In genomic region chr6:157760137-157760536, GRCh38 we compare ENCODE assay signal across 11 cellular contexts.
A peak's percentile ranks its signal among the peaks of the same experiment; 100 is the strongest.
DNase-seq lines count a peak whose midpoint lies in the region; ATAC-seq and TF ChIP-seq lines count a peak whose summit lies in the region.
"Had no signal": no experiment of that assay in that cellular context is flagged by ENCODE, and none has a peak within 500 bp of the region (broad histone marks: within the 10 kb centered on the region; RNA-seq: fewer than 3 reads in every experiment).

No MANE protein-coding gene starts in this region.

- CTCF ChIA-PET in activated CD4-positive, alpha-beta memory T cell treated with anti-CD3 and anti-CD28 coated beads, Interleukin-2, amount 10 ng/mL, durations not matched to agents 7 days and 5 days (lab: Charles Lee) = interaction anchor here (1.4 to 11.7 kb wide), 4 partner anchors 114 to 371 kb away, joined by 3 to 158 read pairs (median 4); no protein-coding TSS in a partner anchor

- POLR2A ChIA-PET in activated CD4-positive, alpha-beta memory T cell treated with anti-CD3 and anti-CD28 coated beads, Interleukin-2, amount 10 ng/mL, durations not matched to agents 7 days and 5 days (lab: Charles Lee) = interaction anchor here (1.3 to 3.8 kb wide), 5 partner anchors 73 to 224 kb away, joined by 5 to 14 read pairs (median 6); no protein-coding TSS in a partner anchor

- peak overlapping the region; percentile 71 for H3K27ac Mint-ChIP-seq in activated CD4-positive, alpha-beta memory T cell treated with anti-CD3 and anti-CD28 coated beads, Interleukin-2, amount 10 ng/mL, durations not matched to agents 7 days and 5 days
- H3K27ac Mint-ChIP-seq: mesothelial cell of epicardium had no signal

- peak overlapping the region; percentile 62 for H3K27ac ChIP-seq in epithelial cell of prostate
- peak overlapping the region; percentile 72 for H3K27ac ChIP-seq in subcutaneous abdominal adipose tissue (ENCODE audit: low read depth, low read length)

- no peaks in the 10 kb centered on the region for H3K9me3 ChIP-seq in subcutaneous abdominal adipose tissue (ENCODE audit: control insufficient read depth in 5 of 5, low read length in 5 of 5)
- H3K9me3 ChIP-seq: tibial nerve had no signal

- TF ChIP-seq POLR2A in lower leg skin (IDR thresholded peaks at IDR 0.05) = no peak

- no peaks in the 10 kb centered on the region for H3K36me3 ChIP-seq in subcutaneous abdominal adipose tissue (ENCODE audit: control insufficient read depth in 5 of 5, insufficient read depth in 5 of 5, low read length in 5 of 5)
- H3K36me3 ChIP-seq: tibial nerve had no signal

- peaks cover 91% of the 10 kb centered on the region for H3K4me1 Mint-ChIP-seq in activated T-cell treated with anti-CD3 and anti-CD28 coated beads, Interleukin-2, amount 50 U/mL, for 4 hours (ENCODE audit: low read depth)
- H3K4me1 Mint-ChIP-seq in activated CD4-positive, alpha-beta memory T cell treated with anti-CD3 and anti-CD28 coated beads, Interleukin-2, amount 10 ng/mL, durations not matched to agents 7 days and 5 days = peaks cover 89% of the 10 kb centered on the region

- peaks cover 3% of the 10 kb centered on the region for H3K36me3 Mint-ChIP-seq in activated T-cell treated with anti-CD3 and anti-CD28 coated beads, Interleukin-2, amount 50 U/mL, for 4 hours (ENCODE audit: insufficient read depth)
- no peaks in the 10 kb centered on the region for H3K36me3 Mint-ChIP-seq in activated CD4-positive, alpha-beta memory T cell treated with anti-CD3 and anti-CD28 coated beads, Interleukin-2, amount 10 ng/mL, durations not matched to agents 7 days and 5 days (ENCODE audit: low read depth)
- H3K36me3 Mint-ChIP-seq: mesothelial cell of epicardium had no signal

- H3K9ac ChIP-seq in subcutaneous abdominal adipose tissue (ENCODE audit: low read length in 5 of 5) = no peak overlapping the region

- no peak for TF ChIP-seq CTCF in lower leg skin (IDR thresholded peaks at IDR 0.05)

- intact Hi-C loops in lower leg skin (cut with DNase I; ENCODE audit: low total_unique reads) = no loop called here

- H3K4me3 ChIP-seq in subcutaneous abdominal adipose tissue (ENCODE audit: low read depth in 1 of 5, low read length in 5 of 5) (no peak overlapping the region), lower leg skin (ENCODE audit: low read depth, poor library complexity, severe bottlenecking) (no peak overlapping the region)
- H3K4me3 ChIP-seq: tibial nerve had no signal

- peak overlapping the region; percentile 32 for H3K4me3 Mint-ChIP-seq in activated T-cell treated with anti-CD3 and anti-CD28 coated beads, Interleukin-2, amount 50 U/mL, for 4 hours
- no peak overlapping the region for H3K4me3 Mint-ChIP-seq in activated CD4-positive, alpha-beta memory T cell treated with anti-CD3 and anti-CD28 coated beads, Interleukin-2, amount 10 ng/mL, durations not matched to agents 7 days and 5 days
- H3K4me3 Mint-ChIP-seq: mesothelial cell of epicardium had no signal

- no peak for ATAC-seq in activated T-cell treated with anti-CD3 and anti-CD28 coated beads, Interleukin-2, amount 50 U/mL, for 4 hours

- DNase-seq in activated T-cell treated with anti-CD3 and anti-CD28 coated beads, Interleukin-2, amount 50 U/mL, for 4 hours = no peak
- DNase-seq in activated T-cell treated with anti-CD3 and anti-CD28 coated beads, Interleukin-2, amount 50 U/mL, for 48 hours = no peak
- DNase-seq in activated CD4-positive, alpha-beta memory T cell treated with anti-CD3 and anti-CD28 coated beads, Interleukin-2, amount 10 ng/mL, durations not matched to agents 7 days and 5 days = no peak
- DNase-seq in epithelial cell of prostate (ENCODE audit: low read depth, low spot score) (no peak), lower leg skin (ENCODE audit: low spot score in 2 of 2) (no peak), NCI-H1048 (lab: John Stamatoyannopoulos, UW) (no peak)
- no peak for DNase-seq in stimulated activated CD4-positive, alpha-beta T cell treated with anti-CD3 and anti-CD28 coated beads, Interleukin-2, amount 100 ng/mL, for 48 hours
- DNase-seq: NCI-H526 had no signal

- 95% methylated on average over 6 of the region's 6 CpGs for WGBS in lower leg skin, 2 donors

- no peaks in the 10 kb centered on the region for H3K9me3 Mint-ChIP-seq in activated T-cell treated with anti-CD3 and anti-CD28 coated beads, Interleukin-2, amount 50 U/mL, for 4 hours
- H3K9me3 Mint-ChIP-seq in activated CD4-positive, alpha-beta memory T cell treated with anti-CD3 and anti-CD28 coated beads, Interleukin-2, amount 10 ng/mL, durations not matched to agents 7 days and 5 days = no peaks in the 10 kb centered on the region
- H3K9me3 Mint-ChIP-seq: mesothelial cell of epicardium had no signal

- no peaks in the 10 kb centered on the region for H3K27me3 ChIP-seq in subcutaneous abdominal adipose tissue (ENCODE audit: control insufficient read depth in 5 of 5, insufficient read depth in 4 of 5, low read length in 5 of 5)
- H3K27me3 ChIP-seq: tibial nerve had no signal

- H3K4me1 ChIP-seq in subcutaneous abdominal adipose tissue (ENCODE audit: control insufficient read depth in 5 of 5, insufficient read depth in 5 of 5, low read length in 5 of 5) = peaks cover 31 to 79% (median 65%) of the 10 kb centered on the region in 5 donors

- peaks cover 5% of the 10 kb centered on the region for H3K27me3 Mint-ChIP-seq in activated T-cell treated with anti-CD3 and anti-CD28 coated beads, Interleukin-2, amount 50 U/mL, for 4 hours (ENCODE audit: low read depth)
- peaks cover 44% of the 10 kb centered on the region for H3K27me3 Mint-ChIP-seq in activated CD4-positive, alpha-beta memory T cell treated with anti-CD3 and anti-CD28 coated beads, Interleukin-2, amount 10 ng/mL, durations not matched to agents 7 days and 5 days
